Comparison of ENCODE assay signal across 26 cellular contexts in genomic region chr1:192740214-192740613, GRCh38.
"Had no signal": no experiment of that assay in that cellular context is flagged by ENCODE, and none has a peak within 500 bp of the region (broad histone marks: within the 10 kb centered on the region; RNA-seq: fewer than 3 reads in every experiment).

No MANE protein-coding gene starts in this region.

- ATAC-seq: activated naive CD4-positive, alpha-beta T cell treated with anti-CD3 and anti-CD28 coated beads, Interleukin-2, amount 50 U/mL, for 72 hours; activated naive CD8-positive, alpha-beta T cell treated with anti-CD3 and anti-CD28 coated beads, Interleukin-2, amount 50 U/mL, for 24 hours; activated T-cell treated with anti-CD3 and anti-CD28 coated beads, Interleukin-2, amount 50 U/mL, for 4 hours; body of pancreas had no signal

- H3K4me1 ChIP-seq: ascending aorta, body of pancreas, Peyer's patch had no signal

- H3K27ac ChIP-seq: ascending aorta, body of pancreas, Peyer's patch had no signal

- FAIRE-seq: bronchial epithelial cell had no signal

- H3K4me3 ChIP-seq: ascending aorta, body of pancreas, Peyer's patch had no signal

- H3K27me3 ChIP-seq: ascending aorta, body of pancreas, Peyer's patch had no signal

- DNase-seq: activated B cell treated with CpG ODN at 0.5 μM for 24 hours; activated CD4-positive, alpha-beta T cell treated with anti-CD3 and anti-CD28 coated beads for 1 hour; activated CD4-positive, alpha-beta T cell treated with anti-CD3 and anti-CD28 coated beads, Interleukin-2, amount 10 ng/mL, durations not matched to agents 24 days and 14 days; activated CD4-positive, alpha-beta T cell treated with anti-CD3 and anti-CD28 coated beads, Interleukin-2, amount 50 U/mL, for 48 hours; activated CD8-positive, alpha-beta memory T cell treated with anti-CD3 and anti-CD28 coated beads for 24 hours; activated effector memory CD4-positive, alpha-beta T cell treated with anti-CD3 and anti-CD28 coated beads, Interleukin-2, amount 50 U/mL, for 16 hours; activated naive CD4-positive, alpha-beta T cell treated with Interleukin-2 at 50 U/mL for 16 hours; activated naive CD8-positive, alpha-beta T cell treated with anti-CD3 and anti-CD28 coated beads, Interleukin-2, amount 50 U/mL, for 24 hours; activated T-cell treated with anti-CD3 and anti-CD28 coated beads, Interleukin-2, amount 50 U/mL, for 4 hours; amniotic stem cell; body of pancreas; central memory CD4-positive, alpha-beta T cell; NCI-H1092; NCI-H1417; NCI-H1930; NCI-H2107; NCI-H2171 treated with DMSO at 0.1 percent for 48 hours; NCI-H226; NCI-H526 treated with DMSO at 0.1 percent for 48 hours; NCI-H82; NK-92 treated with Interleukin-12 subunit alpha and Interleukin-12 subunit beta, amount 100 ng/mL, for 24 hours; Peyer's patch; SHP77 treated with DMSO at 0.1 percent for 48 hours had no signal

- H3K9me3 ChIP-seq: body of pancreas, Peyer's patch had no signal

- H3K36me3 ChIP-seq: ascending aorta, Peyer's patch had no signal
